Comparison of ENCODE assay signal across 19 cellular contexts in genomic region chr7:41333506-41333905, GRCh38.
DNase-seq lines count a peak whose midpoint lies in the region; ATAC-seq and TF ChIP-seq lines count a peak whose summit lies in the region.
"Had no signal": no experiment of that assay in that cellular context is flagged by ENCODE, and none has a peak within 500 bp of the region (broad histone marks: within the 10 kb centered on the region; RNA-seq: fewer than 3 reads in every experiment).

No MANE protein-coding gene starts in this region.

- H3K27ac Mint-ChIP-seq in activated CD4-positive, alpha-beta T cell treated with anti-CD3 and anti-CD28 coated beads, Interleukin-2, amount 10 ng/mL, durations not matched to agents 24 days and 14 days = no peak overlapping the region
- H3K27ac Mint-ChIP-seq: activated CD4-positive, alpha-beta T cell treated with anti-CD3 and anti-CD28 coated beads, Interleukin-2, amount 10 ng/mL, durations not matched to agents 7 days and 5 days; activated naive CD8-positive, alpha-beta T cell treated with anti-CD3 and anti-CD28 coated beads for 36 hours had no signal

- no peak overlapping the region for H3K4me2 ChIP-seq in mesenchymal stem cell (ENCODE audit: low read length, poor library complexity, severe bottlenecking)
- H3K4me2 ChIP-seq: BLaER1 had no signal

- no peak overlapping the region for H2BK120ac ChIP-seq in mesenchymal stem cell (ENCODE audit: low read depth, low read length)

- H2BK12ac ChIP-seq in mesenchymal stem cell (ENCODE audit: low read length in 2 of 2) = no peak overlapping the region

- H3K36me3 ChIP-seq in mesenchymal stem cell (ENCODE audit: control insufficient read depth in 1 of 2, insufficient read depth in 2 of 2, low read depth in 1 of 2, low read length in 2 of 2) (no peaks in the 10 kb centered on the region), thyroid gland (no peaks in the 10 kb centered on the region)
- H3K36me3 ChIP-seq: BLaER1, sigmoid colon, upper lobe of right lung had no signal

- H4K91ac ChIP-seq in mesenchymal stem cell (ENCODE audit: low read length) = no peak overlapping the region

- ATAC-seq in HG02970 (IDR thresholded peaks at IDR 0.05; ENCODE audit: low FRiP score, unreplicated experiment) = no peak
- ATAC-seq: K562, upper lobe of right lung had no signal

- no peak overlapping the region for H3K9ac ChIP-seq in mesenchymal stem cell (ENCODE audit: low read length)
- H3K9ac ChIP-seq: BLaER1 had no signal

- no peak for TF ChIP-seq POLR2A in thyroid gland (IDR thresholded peaks at IDR 0.05)

- peak; percentile 28 for DNase-seq in AG09319 (ENCODE audit: extremely low read depth, low read depth)
- peak; percentile 84 for DNase-seq in LHCN-M2 (ENCODE audit: low read depth)
- DNase-seq in cardiac fibroblast (ENCODE audit: low read depth in 2 of 2) = peak; percentile 44 to 89
- DNase-seq in mesenchymal stem cell = peak; percentile 65
- DNase-seq in thyroid gland = no peak
- no peak for DNase-seq in activated CD4-positive, alpha-beta T cell treated with anti-CD3 and anti-CD28 coated beads, Interleukin-2, amount 10 ng/mL, durations not matched to agents 24 days and 14 days
- no peak for DNase-seq in COLO668 (lab: John Stamatoyannopoulos, UW; ENCODE audit: unreplicated experiment)
- DNase-seq: activated CD4-positive, alpha-beta T cell treated with anti-CD3 and anti-CD28 coated beads, Interleukin-2, amount 10 ng/mL, durations not matched to agents 7 days and 5 days; activated naive CD8-positive, alpha-beta T cell treated with anti-CD3 and anti-CD28 coated beads for 36 hours; DMS79 treated with DMSO at 0.1 percent for 48 hours; NCI-H1105 treated with DMSO at 0.1 percent for 48 hours; Right ventricle myocardium superior; sigmoid colon; stimulated activated naive CD4-positive, alpha-beta T cell; T-helper 9 cell; upper lobe of right lung had no signal

- H2AFZ ChIP-seq in mesenchymal stem cell (ENCODE audit: low read depth, low read length) = no peak overlapping the region

- no peaks in the 10 kb centered on the region for H3K27me3 Mint-ChIP-seq in activated CD4-positive, alpha-beta T cell treated with anti-CD3 and anti-CD28 coated beads, Interleukin-2, amount 10 ng/mL, durations not matched to agents 24 days and 14 days
- H3K27me3 Mint-ChIP-seq: activated CD4-positive, alpha-beta T cell treated with anti-CD3 and anti-CD28 coated beads, Interleukin-2, amount 10 ng/mL, durations not matched to agents 7 days and 5 days; activated naive CD8-positive, alpha-beta T cell treated with anti-CD3 and anti-CD28 coated beads for 36 hours had no signal

- H2BK5ac ChIP-seq in mesenchymal stem cell (ENCODE audit: low read depth, low read length, poor library complexity, severe bottlenecking) = no peak overlapping the region

- H3K4ac ChIP-seq in mesenchymal stem cell (ENCODE audit: low read depth in 1 of 2, low read length in 2 of 2) = no peak overlapping the region

- H3K9me3 Mint-ChIP-seq in activated CD4-positive, alpha-beta T cell treated with anti-CD3 and anti-CD28 coated beads, Interleukin-2, amount 10 ng/mL, durations not matched to agents 24 days and 14 days = peaks cover 4% of the 10 kb centered on the region

- H3K18ac ChIP-seq in mesenchymal stem cell (ENCODE audit: low read depth in 1 of 2, low read length in 2 of 2) = no peak overlapping the region

- no peak overlapping the region for H3K14ac ChIP-seq in mesenchymal stem cell (ENCODE audit: low read length in 2 of 2)

- no peaks in the 10 kb centered on the region for H3K4me1 ChIP-seq in mesenchymal stem cell (ENCODE audit: control insufficient read depth, insufficient read depth, low read depth, low read length)
- no peaks in the 10 kb centered on the region for H3K4me1 ChIP-seq in thyroid gland
- H3K4me1 ChIP-seq: upper lobe of right lung had no signal

- no peak overlapping the region for H2AK5ac ChIP-seq in mesenchymal stem cell (ENCODE audit: low read length, severe bottlenecking)

- no peak overlapping the region for H3K4me3 Mint-ChIP-seq in activated CD4-positive, alpha-beta T cell treated with anti-CD3 and anti-CD28 coated beads, Interleukin-2, amount 10 ng/mL, durations not matched to agents 24 days and 14 days
- H3K4me3 Mint-ChIP-seq: activated CD4-positive, alpha-beta T cell treated with anti-CD3 and anti-CD28 coated beads, Interleukin-2, amount 10 ng/mL, durations not matched to agents 7 days and 5 days; activated naive CD8-positive, alpha-beta T cell treated with anti-CD3 and anti-CD28 coated beads for 36 hours had no signal

- H3K27me3 ChIP-seq in mesenchymal stem cell (ENCODE audit: control insufficient read depth in 1 of 2, insufficient read depth in 1 of 2, low read length in 2 of 2) = no peaks in the 10 kb centered on the region
- no peaks in the 10 kb centered on the region for H3K27me3 ChIP-seq in thyroid gland
- H3K27me3 ChIP-seq: BLaER1, sigmoid colon, upper lobe of right lung had no signal

- H3K79me1 ChIP-seq in mesenchymal stem cell (replicated peaks; ENCODE audit: low read length, poor library complexity, severe bottlenecking) = no peaks in the 10 kb centered on the region

- TF ChIP-seq CTCF in AG09319 (IDR thresholded peaks at IDR 0.05; ENCODE audit: low read depth, low read length) = no peak
- TF ChIP-seq CTCF in cardiac fibroblast (IDR thresholded peaks at IDR 0.05; ENCODE audit: low read depth, low read length) = no peak
- no peak for TF ChIP-seq CTCF in thyroid gland (IDR thresholded peaks at IDR 0.05)

- no peak overlapping the region for H3K27ac ChIP-seq in mesenchymal stem cell (ENCODE audit: low read length, poor library complexity, severe bottlenecking)
- H3K27ac ChIP-seq in thyroid gland = no peak overlapping the region
- H3K27ac ChIP-seq: BLaER1, sigmoid colon, upper lobe of right lung had no signal

- H3K36me3 Mint-ChIP-seq in activated CD4-positive, alpha-beta T cell treated with anti-CD3 and anti-CD28 coated beads, Interleukin-2, amount 10 ng/mL, durations not matched to agents 24 days and 14 days (ENCODE audit: low read depth) = no peaks in the 10 kb centered on the region
- H3K36me3 Mint-ChIP-seq: activated naive CD8-positive, alpha-beta T cell treated with anti-CD3 and anti-CD28 coated beads for 36 hours had no signal

- H3K4me3 ChIP-seq in cardiac fibroblast (replicated peaks in 1 of 2; ENCODE audit: low read depth in 2 of 2, low read length in 2 of 2) = no peak overlapping the region
- H3K4me3 ChIP-seq in mesenchymal stem cell (ENCODE audit: insufficient read depth in 1 of 2, low read depth in 1 of 2, low read length in 2 of 2) = no peak overlapping the region
- no peak overlapping the region for H3K4me3 ChIP-seq in thyroid gland (replicated peaks in 1 of 3)
- H3K4me3 ChIP-seq: BLaER1, K562, sigmoid colon, upper lobe of right lung had no signal

- no peak overlapping the region for H3K23ac ChIP-seq in mesenchymal stem cell (ENCODE audit: low read length in 2 of 2)

- H3K4me1 Mint-ChIP-seq in activated CD4-positive, alpha-beta T cell treated with anti-CD3 and anti-CD28 coated beads, Interleukin-2, amount 10 ng/mL, durations not matched to agents 24 days and 14 days = no peaks in the 10 kb centered on the region
- H3K4me1 Mint-ChIP-seq: activated CD4-positive, alpha-beta T cell treated with anti-CD3 and anti-CD28 coated beads, Interleukin-2, amount 10 ng/mL, durations not matched to agents 7 days and 5 days; activated naive CD8-positive, alpha-beta T cell treated with anti-CD3 and anti-CD28 coated beads for 36 hours had no signal

- no peak overlapping the region for H4K8ac ChIP-seq in mesenchymal stem cell (ENCODE audit: low read length)

- H3K9me3 ChIP-seq in mesenchymal stem cell (ENCODE audit: control insufficient read depth, low read length) = no peaks in the 10 kb centered on the region
- no peaks in the 10 kb centered on the region for H3K9me3 ChIP-seq in thyroid gland
- H3K9me3 ChIP-seq: BLaER1, upper lobe of right lung had no signal

- intact Hi-C loops in thyroid gland (cut with DNase I) = no loop called here
- intact Hi-C loops in activated CD4-positive, alpha-beta T cell treated with anti-CD3 and anti-CD28 coated beads, Interleukin-2, amount 10 ng/mL, durations not matched to agents 24 days and 14 days (cut with micrococcal nuclease) = no loop called here

- no peak overlapping the region for H2BK15ac ChIP-seq in mesenchymal stem cell (ENCODE audit: low read depth, poor library complexity, severe bottlenecking)

Comparison
In these comparisons a context has a peak if more than half of its experiments do, and no peak if none do; other contexts are left out.
1. DNase-seq: peak in AG09319 (single experiment), LHCN-M2 (single experiment), cardiac fibroblast (2 of 2) and mesenchymal stem cell (single experiment); none in thyroid gland (0 of 2), activated CD4-positive, alpha-beta T cell treated with anti-CD3 and anti-CD28 coated beads, Interleukin-2, amount 10 ng/mL, durations not matched to agents 24 days and 14 days (single experiment) and COLO668 (single experiment).